ENCODE assay signal across 19 cellular contexts in genomic region chr19:45567609-45568008, GRCh38. TPM values are rescaled to one million over a fixed set of nuclear protein-coding genes. Genes with fewer than 3 reads are reported as not detected.
A peak's percentile ranks its signal among the peaks of the same experiment; 100 is the strongest.
DNase-seq lines count a peak whose midpoint lies in the region; ATAC-seq and TF ChIP-seq lines count a peak whose summit lies in the region.
"Had no signal": no experiment of that assay in that cellular context is flagged by ENCODE, and none has a peak within 500 bp of the region (broad histone marks: within the 10 kb centered on the region; RNA-seq: fewer than 3 reads in every experiment).

No MANE protein-coding gene starts in this region.

- dilution Hi-C loops in mammary epithelial cell (cut with HindIII; ENCODE audit: low sequenced_read_pairs) = no loop called here

- H3K9me3 ChIP-seq in right atrium auricular region (peaks cover 0 to 3% of the 10 kb centered on the region in 2 donors), mammary epithelial cell (replicated peaks; ENCODE audit: insufficient read depth, low read length) (no peaks in the 10 kb centered on the region), uterus (no peaks in the 10 kb centered on the region)
- H3K9me3 ChIP-seq in naive thymus-derived CD4-positive, alpha-beta T cell (ENCODE audit: control insufficient read depth in 2 of 3, low read length in 3 of 3) = no peaks in the 10 kb centered on the region

- CTCF ChIA-PET in mammary epithelial cell (lab: Charles Lee; ENCODE audit: low non-redundant PET) = no interaction called here
- CTCF ChIA-PET in naive thymus-derived CD4-positive, alpha-beta T cell (lab: Charles Lee) = interaction anchor here (1.1 kb wide), 1 partner anchor 10 kb away, joined by 3 read pairs; no protein-coding TSS in a partner anchor

- no peak overlapping the region for H3K4me2 ChIP-seq in mammary epithelial cell (ENCODE audit: insufficient read depth, low read depth, low read length)

- H3K4me3 ChIP-seq in right atrium auricular region = no peak overlapping the region
- no peak overlapping the region for H3K4me3 ChIP-seq in mammary epithelial cell (replicated peaks in 1 of 3; ENCODE audit: insufficient read depth in 1 of 3, low read depth in 2 of 3, low read length in 3 of 3)
- no peak overlapping the region for H3K4me3 ChIP-seq in naive thymus-derived CD4-positive, alpha-beta T cell (ENCODE audit: low read length)
- no peak overlapping the region for H3K4me3 ChIP-seq in uterus
- H3K4me3 ChIP-seq: GM23248 had no signal

- intact Hi-C loops in Right ventricle myocardium superior (cut with DNase I) = no loop called here
- intact Hi-C loops in mammary epithelial cell (cut with micrococcal nuclease) = no loop called here
- intact Hi-C loops in naive thymus-derived CD4-positive, alpha-beta T cell (cut with micrococcal nuclease) = no loop called here
- intact Hi-C loops in uterus (cut with DNase I; ENCODE audit: low total_unique reads) = no loop called here

- H3K27me3 ChIP-seq in right atrium auricular region (no peaks in the 10 kb centered on the region), mammary epithelial cell (ENCODE audit: insufficient read depth, low read length) (no peaks in the 10 kb centered on the region), uterus (no peaks in the 10 kb centered on the region)
- no peaks in the 10 kb centered on the region for H3K27me3 ChIP-seq in naive thymus-derived CD4-positive, alpha-beta T cell (ENCODE audit: control insufficient read depth in 2 of 2, insufficient read depth in 2 of 2, low read length in 2 of 2)

- no peaks in the 10 kb centered on the region for H3K36me3 ChIP-seq in right atrium auricular region
- no peaks in the 10 kb centered on the region for H3K36me3 ChIP-seq in mammary epithelial cell (ENCODE audit: insufficient read depth, low read length)
- H3K36me3 ChIP-seq in naive thymus-derived CD4-positive, alpha-beta T cell (ENCODE audit: control insufficient read depth in 2 of 3, insufficient read depth in 3 of 3, low read length in 3 of 3) = no peaks in the 10 kb centered on the region
- no peaks in the 10 kb centered on the region for H3K36me3 ChIP-seq in uterus

- no peak for TF ChIP-seq CTCF in right atrium auricular region (IDR thresholded peaks at IDR 0.05)
- TF ChIP-seq CTCF in mammary epithelial cell (conservative IDR thresholded peaks at IDR 0.05 in 1 of 2, IDR thresholded peaks at IDR 0.05 in 1 of 2; ENCODE audit: extremely low read depth in 1 of 2, insufficient read depth in 1 of 2, low read depth in 1 of 2, low read length in 2 of 2) = no peak
- no peak for TF ChIP-seq CTCF in uterus (IDR thresholded peaks at IDR 0.05)

- BruUV-seq in mammary epithelial cell (replicated peaks; lab: Mats Ljungman, UMichigan) = no TSS peak

- H3K4me1 Mint-ChIP-seq in naive thymus-derived CD4-positive, alpha-beta T cell = peaks cover 14 to 42% (median 29%) of the 10 kb centered on the region in 7 donors

- no peak for ATAC-seq in Right ventricle myocardium superior (ENCODE audit: poor library complexity)
- ATAC-seq in naive thymus-derived CD4-positive, alpha-beta T cell = no peak
- no peak for ATAC-seq in HG03095 (IDR thresholded peaks at IDR 0.05; ENCODE audit: unreplicated experiment)
- ATAC-seq: Panc1 had no signal

- no peaks in the 10 kb centered on the region for H3K27me3 Mint-ChIP-seq in naive thymus-derived CD4-positive, alpha-beta T cell

- H3K4me1 ChIP-seq in right atrium auricular region (peaks cover 0 to 37% of the 10 kb centered on the region in 2 donors), mammary epithelial cell (ENCODE audit: insufficient read depth, low read length) (peaks cover 31% of the 10 kb centered on the region), uterus (no peaks in the 10 kb centered on the region)
- H3K4me1 ChIP-seq in naive thymus-derived CD4-positive, alpha-beta T cell (ENCODE audit: control insufficient read depth in 2 of 2, insufficient read depth in 2 of 2, low read length in 2 of 2) = peaks cover 0 to 23% of the 10 kb centered on the region in 2 donors

- peak overlapping the region in 5 of 9 donors; percentile 8 to 81 (median 59) for H3K27ac Mint-ChIP-seq in naive thymus-derived CD4-positive, alpha-beta T cell

- H3K9me3 Mint-ChIP-seq in naive thymus-derived CD4-positive, alpha-beta T cell = no peaks in the 10 kb centered on the region

- POLR2A ChIA-PET in naive thymus-derived CD4-positive, alpha-beta T cell (lab: Charles Lee) = interaction anchor here (0.7 kb wide), 1 partner anchor 118 kb away, joined by 3 read pairs; no protein-coding TSS in a partner anchor

- DNase-seq in right atrium auricular region (ENCODE audit: low spot score) = no peak
- no peak for DNase-seq in Right ventricle myocardium superior
- DNase-seq in mammary epithelial cell = no peak
- DNase-seq in naive thymus-derived CD4-positive, alpha-beta T cell = no peak
- DNase-seq in kidney tubule cell (ENCODE audit: low spot score) = no peak
- no peak for DNase-seq in uterus
- DNase-seq: C1 segment of cervical spinal cord, DMS 273 treated with DMSO at 0.1 percent for 48 hours, GF-D8, GM23248, HCEC 1CT, KBM-7, NCI-H1092 treated with DMSO at 0.1 percent for 48 hours, NCI-H2081 treated with DMSO at 0.1 percent for 48 hours, NCI-H510A treated with DMSO at 0.1 percent for 48 hours, SHP77 had no signal

- 75% methylated on average over 2 of the region's 2 CpGs for WGBS in mammary epithelial cell (ENCODE audit: low coverage, missing lambda C conversion rate)

- H3K79me2 ChIP-seq in mammary epithelial cell (ENCODE audit: insufficient read depth, low read length) = peaks cover 57% of the 10 kb centered on the region

- H3K27ac ChIP-seq in right atrium auricular region (peak overlapping the region; percentile 59 to 76), mammary epithelial cell (ENCODE audit: insufficient read depth, low read depth, low read length) (peak overlapping the region; percentile 79), uterus (no peak overlapping the region)
- no peak overlapping the region for H3K27ac ChIP-seq in naive thymus-derived CD4-positive, alpha-beta T cell (ENCODE audit: low read depth, low read length)

- in situ Hi-C loops in mammary epithelial cell (cut with MboI; ENCODE audit: low sequenced_read_pairs in 2 of 2) = no loop called here

- H3K36me3 Mint-ChIP-seq in naive thymus-derived CD4-positive, alpha-beta T cell = peaks cover 0 to 8% (median 0%) of the 10 kb centered on the region in 5 donors

- H4K20me1 ChIP-seq in mammary epithelial cell (ENCODE audit: insufficient read depth, low read length) = no peaks in the 10 kb centered on the region

- no peak overlapping the region for H3K9ac ChIP-seq in mammary epithelial cell (ENCODE audit: insufficient read depth, low read length)

- no peak for TF ChIP-seq POLR2A in uterus (IDR thresholded peaks at IDR 0.05)

- H2AFZ ChIP-seq in mammary epithelial cell (ENCODE audit: low read depth, low read length) = no peak overlapping the region
- H2AFZ ChIP-seq: GM23248 had no signal

- no peak overlapping the region for H3K4me3 Mint-ChIP-seq in naive thymus-derived CD4-positive, alpha-beta T cell

RNA-seq across cellular contexts. Expression of gene OPA3, which starts 17.0 kb away (rescaled TPM):
- 10 to 100 TPM; 15.8 to 33.5 TPM for total RNA-seq in right atrium auricular region
- 22.8 TPM for total RNA-seq in Right ventricle myocardium superior
- total RNA-seq in mammary epithelial cell = 10 to 100 TPM; 13.7 to 17.4 TPM
- polyA plus RNA-seq in mammary epithelial cell = 20.3 TPM
- 22.0 TPM for polyA minus RNA-seq in mammary epithelial cell
- total RNA-seq in naive thymus-derived CD4-positive, alpha-beta T cell = 10 to 100 TPM in 1 of 5 experiments, 1 to 10 TPM in 4; 7.8 to 14.3 (median 9.0) TPM
- 10 to 100 TPM in 1 of 2 donors, 1 to 10 TPM in 1; 9.2 to 26.1 TPM for polyA plus RNA-seq in naive thymus-derived CD4-positive, alpha-beta T cell
- 1 to 10 TPM; 2.8 to 9.1 (median 5.1) TPM for total RNA-seq in uterus

RNA-seq across cellular contexts. Expression of gene GPR4, which starts 34.4 kb away (rescaled TPM):
- total RNA-seq in right atrium auricular region = 10 to 100 TPM in 1 of 2 donors, 1 to 10 TPM in 1; 6.2 to 12.1 TPM
- total RNA-seq in Right ventricle myocardium superior = 5.3 TPM
- not detected for total RNA-seq in mammary epithelial cell
- polyA plus RNA-seq in mammary epithelial cell = 0.02 TPM
- polyA minus RNA-seq in mammary epithelial cell = not detected
- total RNA-seq in naive thymus-derived CD4-positive, alpha-beta T cell = not detected
- polyA plus RNA-seq in naive thymus-derived CD4-positive, alpha-beta T cell = not detected
- total RNA-seq in uterus = 10 to 100 TPM in 1 of 4 donors, 1 to 10 TPM in 2, under 1 TPM in 1; 0.62 to 13.5 (median 6.6) TPM
- total RNA-seq: A673 had no signal

Comparison
In these comparisons a context has a peak if more than half of its experiments do, and no peak if none do; other contexts are left out.
1. H3K27ac ChIP-seq: peak in right atrium auricular region (2 of 2) and mammary epithelial cell (single experiment); none in naive thymus-derived CD4-positive, alpha-beta T cell (single experiment) and uterus (0 of 2).